In the genomic region with DNA sequence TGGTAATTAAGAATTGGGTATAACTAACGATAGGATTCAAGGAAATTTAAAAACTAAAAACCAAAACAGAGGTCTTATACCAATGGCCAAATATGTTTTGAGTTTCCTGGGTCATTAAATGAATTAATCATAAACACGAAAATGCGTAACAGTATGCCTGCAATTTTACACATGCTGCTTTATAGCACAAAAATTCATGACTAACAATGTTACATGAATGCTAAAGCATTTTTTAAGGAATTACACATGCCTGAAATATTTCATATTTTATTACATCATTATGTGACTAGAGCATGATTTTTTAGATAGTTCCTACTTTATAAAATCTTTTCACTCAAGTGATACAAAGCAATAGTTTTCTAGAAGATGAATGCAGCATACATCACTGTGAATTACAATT, we compare ENCODE assay signal across 13 cellular contexts.
DNase-seq lines count a peak whose midpoint lies in the region; ATAC-seq and TF ChIP-seq lines count a peak whose summit lies in the region.
"Had no signal": no experiment of that assay in that cellular context is flagged by ENCODE, and none has a peak within 500 bp of the region (broad histone marks: within the 10 kb centered on the region; RNA-seq: fewer than 3 reads in every experiment).

No MANE protein-coding gene starts in this region.

- CTCF ChIA-PET in A673 (lab: Charles Lee), result no interaction called here

- H3K4me1 ChIP-seq in A673 (ENCODE audit: insufficient read depth, low read length, poor library complexity, severe bottlenecking), result no peaks in the 10 kb centered on the region
- H3K4me1 ChIP-seq: Peyer's patch, testis had no signal

- POLR2A ChIA-PET in A673 (lab: Charles Lee; ENCODE audit: low non-redundant PET), result no interaction called here

- no peaks in the 10 kb centered on the region for H3K9me3 ChIP-seq in A673 (ENCODE audit: low read depth, low read length, poor library complexity, severe bottlenecking)
- H3K9me3 ChIP-seq: Peyer's patch, testis had no signal

- DNase-seq in A673 (ENCODE audit: low spot score), result no peak
- peak; percentile 65 for DNase-seq in HFFc6
- peak; percentile 24 for DNase-seq in amniotic stem cell (lab: John Stamatoyannopoulos, UW)
- peak; percentile 44 for DNase-seq in fibroblast of villous mesenchyme (ENCODE audit: low read depth)
- no peak for DNase-seq in SKM-1 (lab: John Stamatoyannopoulos, UW; ENCODE audit: unreplicated experiment)
- no peak for DNase-seq in NCI-H748 treated with DMSO at 0.1 percent for 48 hours (lab: John Stamatoyannopoulos, UW)
- DNase-seq in stimulated activated CD4-positive, alpha-beta T cell treated with anti-CD3 and anti-CD28 coated beads, Interleukin-2, amount 100 ng/mL, for 48 hours, result no peak
- DNase-seq in effector memory CD8-positive, alpha-beta T cell, result no peak
- DNase-seq: activated naive CD4-positive, alpha-beta T cell treated with anti-CD3 and anti-CD28 coated beads, Interleukin-2, amount 10 ng/mL, durations not matched to agents 7 days and 5 days; NCI-H2029 treated with DMSO at 0.1 percent for 48 hours; NCI-H69; Peyer's patch; testis had no signal

- no peak for ATAC-seq in effector memory CD8-positive, alpha-beta T cell (replicated peaks)

- peaks cover 21% of the 10 kb centered on the region for H3K36me3 Mint-ChIP-seq in HFFc6 (ENCODE audit: low read depth)
- peaks cover 5% of the 10 kb centered on the region for H3K36me3 Mint-ChIP-seq in effector memory CD8-positive, alpha-beta T cell (ENCODE audit: insufficient read depth)

- H3K4me3 ChIP-seq in A673 (ENCODE audit: low read depth, low read length, poor library complexity, severe bottlenecking) (no peak overlapping the region), fibroblast of villous mesenchyme (ENCODE audit: low read depth, low read length) (no peak overlapping the region)
- H3K4me3 ChIP-seq: Peyer's patch, testis had no signal

- no peaks in the 10 kb centered on the region for H3K27me3 Mint-ChIP-seq in HFFc6 (ENCODE audit: insufficient read depth)
- no peaks in the 10 kb centered on the region for H3K27me3 Mint-ChIP-seq in effector memory CD8-positive, alpha-beta T cell
- H3K27me3 Mint-ChIP-seq: activated naive CD4-positive, alpha-beta T cell treated with anti-CD3 and anti-CD28 coated beads, Interleukin-2, amount 10 ng/mL, durations not matched to agents 7 days and 5 days had no signal

- no TSS peak for BruUV-seq in A673 (replicated peaks; lab: Mats Ljungman, UMichigan)

- H3K36me3 ChIP-seq in A673 (ENCODE audit: insufficient read depth, low read length, poor library complexity, severe bottlenecking), result no peaks in the 10 kb centered on the region
- H3K36me3 ChIP-seq: Peyer's patch had no signal

- H3K27me3 ChIP-seq in A673 (replicated peaks; ENCODE audit: insufficient read depth, low read depth, low read length, poor library complexity), result no peaks in the 10 kb centered on the region
- H3K27me3 ChIP-seq: Peyer's patch, testis had no signal

- H3K4me3 Mint-ChIP-seq in HFFc6, result peak overlapping the region; percentile 60
- H3K4me3 Mint-ChIP-seq in effector memory CD8-positive, alpha-beta T cell, result no peak overlapping the region
- H3K4me3 Mint-ChIP-seq: activated naive CD4-positive, alpha-beta T cell treated with anti-CD3 and anti-CD28 coated beads, Interleukin-2, amount 10 ng/mL, durations not matched to agents 7 days and 5 days had no signal

- H3K27ac ChIP-seq in A673 (ENCODE audit: low read depth, low read length, poor library complexity, severe bottlenecking), result peak overlapping the region; percentile 7
- H3K27ac ChIP-seq: Peyer's patch, testis had no signal

- H3K9me3 Mint-ChIP-seq in HFFc6, result no peaks in the 10 kb centered on the region
- no peaks in the 10 kb centered on the region for H3K9me3 Mint-ChIP-seq in effector memory CD8-positive, alpha-beta T cell
- H3K9me3 Mint-ChIP-seq: activated naive CD4-positive, alpha-beta T cell treated with anti-CD3 and anti-CD28 coated beads, Interleukin-2, amount 10 ng/mL, durations not matched to agents 7 days and 5 days had no signal

- TF ChIP-seq CTCF in A673 (conservative IDR thresholded peaks at IDR 0.05; ENCODE audit: low read depth, low read length) (no peak), HFFc6 (IDR thresholded peaks at IDR 0.05) (no peak), fibroblast of villous mesenchyme (IDR thresholded peaks at IDR 0.05; ENCODE audit: insufficient read depth, low read depth, low read length) (no peak)

- intact Hi-C loops in A673 (cut with micrococcal nuclease; ENCODE audit: unreplicated experiment), result no loop called here

- peaks cover 57% of the 10 kb centered on the region for H3K4me1 Mint-ChIP-seq in HFFc6 (ENCODE audit: low read depth)
- H3K4me1 Mint-ChIP-seq in effector memory CD8-positive, alpha-beta T cell (ENCODE audit: low read depth in 2 of 2), result peaks cover 16 to 28% of the 10 kb centered on the region in 2 donors
- H3K4me1 Mint-ChIP-seq: activated naive CD4-positive, alpha-beta T cell treated with anti-CD3 and anti-CD28 coated beads, Interleukin-2, amount 10 ng/mL, durations not matched to agents 7 days and 5 days had no signal

- peak overlapping the region; percentile 81 for H3K27ac Mint-ChIP-seq in HFFc6
- no peak overlapping the region for H3K27ac Mint-ChIP-seq in effector memory CD8-positive, alpha-beta T cell
- H3K27ac Mint-ChIP-seq: activated naive CD4-positive, alpha-beta T cell treated with anti-CD3 and anti-CD28 coated beads, Interleukin-2, amount 10 ng/mL, durations not matched to agents 7 days and 5 days had no signal

Comparison
In these comparisons a context has a peak if more than half of its experiments do, and no peak if none do; other contexts are left out.
1. DNase-seq: peak in HFFc6 (single experiment), amniotic stem cell (single experiment) and fibroblast of villous mesenchyme (single experiment); none in A673 (single experiment), SKM-1 (single experiment), NCI-H748 treated with DMSO at 0.1 percent for 48 hours (single experiment), stimulated activated CD4-positive, alpha-beta T cell treated with anti-CD3 and anti-CD28 coated beads, Interleukin-2, amount 100 ng/mL, for 48 hours (0 of 2) and effector memory CD8-positive, alpha-beta T cell (0 of 3).